In genomic region chr2:43222472-43223146, GRCh38 we compare ENCODE assay signal across 1 cellular context.
TF ChIP-seq lines count a peak whose summit lies in the region.

No MANE protein-coding gene starts in this region.

TF ChIP-seq in HepG2, 621 proteins besides CTCF, POLR2A, EP300 and RAD21 (continued from another document):
- TF ChIP-seq ZNF275 (CRISPR knock-in tag; IDR thresholded peaks at IDR 0.05; ENCODE audit: borderline replicate concordance): no peak
- TF ChIP-seq ZNF878 (CRISPR knock-in tag; IDR thresholded peaks at IDR 0.05): 0 out of 2 replicates have a peak, but pooled peaks have one; percentile 16
